Comparison of ENCODE assay signal across 18 cellular contexts in genomic region chr15:44667039-44667360, GRCh38. TPM values are rescaled to one million over a fixed set of nuclear protein-coding genes. Genes with fewer than 3 reads are reported as not detected.
DNase-seq lines count a peak whose midpoint lies in the region; ATAC-seq and TF ChIP-seq lines count a peak whose summit lies in the region.
"Had no signal": no experiment of that assay in that cellular context is flagged by ENCODE, and none has a peak within 500 bp of the region (broad histone marks: within the 10 kb centered on the region; RNA-seq: fewer than 3 reads in every experiment).

No MANE protein-coding gene starts in this region.

- peaks cover 83% of the 10 kb centered on the region for H3K4me1 Mint-ChIP-seq in CD4-positive, alpha-beta T cell (ENCODE audit: low read depth)
- peaks cover 78% of the 10 kb centered on the region for H3K4me1 Mint-ChIP-seq in activated CD4-positive, alpha-beta memory T cell treated with anti-CD3 and anti-CD28 coated beads, Interleukin-2, amount 10 ng/mL, durations not matched to agents 7 days and 5 days
- H3K4me1 Mint-ChIP-seq in naive thymus-derived CD4-positive, alpha-beta T cell: peaks cover 56 to 88% (median 78%) of the 10 kb centered on the region in 7 donors

- no peak for ATAC-seq in CD4-positive, alpha-beta T cell (ENCODE audit: poor library complexity)
- ATAC-seq in naive thymus-derived CD4-positive, alpha-beta T cell: no peak
- ATAC-seq in gastroesophageal sphincter (no peak), GM18909 (IDR thresholded peaks at IDR 0.05; ENCODE audit: poor library complexity, unreplicated experiment) (no peak), HG03095 (IDR thresholded peaks at IDR 0.05; ENCODE audit: unreplicated experiment) (no peak)
- ATAC-seq: mucosa of descending colon had no signal

- POLR2A ChIA-PET in CD4-positive, alpha-beta T cell (lab: Charles Lee): interaction anchor here (0.6 to 49.9 kb wide), 9 partner anchors 8 to 842 kb away, joined by 3 to 4232 read pairs (median 4); partner anchors contain the start of genes B2M, EIF3J, MFAP1 and PATL2
- POLR2A ChIA-PET in activated CD4-positive, alpha-beta memory T cell treated with anti-CD3 and anti-CD28 coated beads, Interleukin-2, amount 10 ng/mL, durations not matched to agents 7 days and 5 days (lab: Charles Lee): interaction anchor here (0.7 to 35.5 kb wide), 7 partner anchors 8 to 54 kb away, joined by 3 to 4153 read pairs (median 91); partner anchors contain the start of genes B2M, PATL2 and TRIM69
- POLR2A ChIA-PET in naive thymus-derived CD4-positive, alpha-beta T cell (lab: Charles Lee): interaction anchor here (1.1 to 38.1 kb wide), 6 partner anchors 7 to 533 kb away, joined by 4 to 3822 read pairs (median 130); partner anchors contain the start of genes B2M, PATL2 and TRIM69

- no peaks in the 10 kb centered on the region for H3K9me3 ChIP-seq in CD4-positive, alpha-beta T cell (ENCODE audit: control insufficient read depth, low read length)
- H3K9me3 ChIP-seq in naive thymus-derived CD4-positive, alpha-beta T cell (ENCODE audit: control insufficient read depth in 2 of 3, low read length in 3 of 3): no peaks in the 10 kb centered on the region
- H3K9me3 ChIP-seq in gastroesophageal sphincter: no peaks in the 10 kb centered on the region
- H3K9me3 ChIP-seq in sigmoid colon: no peaks in the 10 kb centered on the region
- H3K9me3 ChIP-seq: MG63, mucosa of descending colon, transverse colon had no signal

- intact Hi-C loops in CD4-positive, alpha-beta T cell (cut with DNase I, micrococcal nuclease): loop anchor here (1.0 to 10.0 kb wide), 3 partner anchors 14 to 72 kb away; no protein-coding TSS in a partner anchor
- intact Hi-C loops in naive thymus-derived CD4-positive, alpha-beta T cell (cut with micrococcal nuclease): loop anchor here in 1 of 2 donors (10.0 kb wide), 1 partner anchor 242 kb away; the partner anchor contains the start of gene CTDSPL2
- intact Hi-C loops in sigmoid colon (cut with DNase I): no loop called here

- DNase-seq in CD4-positive, alpha-beta T cell: no peak
- no peak for DNase-seq in GM12865 (ENCODE audit: low read depth)
- DNase-seq in activated CD4-positive, alpha-beta memory T cell treated with anti-CD3 and anti-CD28 coated beads, Interleukin-2, amount 10 ng/mL, durations not matched to agents 7 days and 5 days: no peak
- DNase-seq in naive thymus-derived CD4-positive, alpha-beta T cell: no peak
- no peak for DNase-seq in sigmoid colon
- DNase-seq: anterior cingulate cortex; MG63; mucosa of descending colon; NCI-H2081 treated with DMSO at 0.1 percent for 48 hours; posterior cingulate gyrus; Right ventricle myocardium superior; stimulated activated CD4-positive, alpha-beta T cell treated with anti-CD3 and anti-CD28 coated beads, Interleukin-15, amount 100 ng/mL, for 24 hours; transverse colon had no signal

- no peaks in the 10 kb centered on the region for H3K27me3 Mint-ChIP-seq in CD4-positive, alpha-beta T cell
- no peaks in the 10 kb centered on the region for H3K27me3 Mint-ChIP-seq in activated CD4-positive, alpha-beta memory T cell treated with anti-CD3 and anti-CD28 coated beads, Interleukin-2, amount 10 ng/mL, durations not matched to agents 7 days and 5 days
- H3K27me3 Mint-ChIP-seq in naive thymus-derived CD4-positive, alpha-beta T cell: no peaks in the 10 kb centered on the region

- H3K4me3 Mint-ChIP-seq in CD4-positive, alpha-beta T cell: peak overlapping the region; percentile 79
- H3K4me3 Mint-ChIP-seq in activated CD4-positive, alpha-beta memory T cell treated with anti-CD3 and anti-CD28 coated beads, Interleukin-2, amount 10 ng/mL, durations not matched to agents 7 days and 5 days: peak overlapping the region; percentile 63
- peak overlapping the region; percentile 68 to 87 (median 80) for H3K4me3 Mint-ChIP-seq in naive thymus-derived CD4-positive, alpha-beta T cell

- H3K4me3 ChIP-seq in GM12865 (ENCODE audit: low read depth, low read length): peak overlapping the region; percentile 49
- H3K4me3 ChIP-seq in naive thymus-derived CD4-positive, alpha-beta T cell (ENCODE audit: low read length): peak overlapping the region; percentile 21
- no peak overlapping the region for H3K4me3 ChIP-seq in gastroesophageal sphincter
- no peak overlapping the region for H3K4me3 ChIP-seq in sigmoid colon
- H3K4me3 ChIP-seq: MG63, mucosa of descending colon, transverse colon had no signal

- TF ChIP-seq EP300 in gastroesophageal sphincter (IDR thresholded peaks at IDR 0.05) (no peak), sigmoid colon (IDR thresholded peaks at IDR 0.05) (no peak)

- CTCF ChIA-PET in CD4-positive, alpha-beta T cell (lab: Charles Lee): interaction anchor here (0.9 to 2.7 kb wide), 8 partner anchors 10 to 71 kb away, joined by 3 to 19 read pairs (median 5); partner anchors contain the start of genes B2M and PATL2
- CTCF ChIA-PET in activated CD4-positive, alpha-beta memory T cell treated with anti-CD3 and anti-CD28 coated beads, Interleukin-2, amount 10 ng/mL, durations not matched to agents 7 days and 5 days (lab: Charles Lee): interaction anchor here (1.0 to 7.4 kb wide), 7 partner anchors 10 to 66 kb away, joined by 4 to 329 read pairs (median 13); partner anchors contain the start of genes B2M, PATL2 and TRIM69
- CTCF ChIA-PET in naive thymus-derived CD4-positive, alpha-beta T cell (lab: Charles Lee): interaction anchor here (1.5 to 8.4 kb wide), 6 partner anchors 8 to 71 kb away, joined by 4 to 235 read pairs (median 42); partner anchors contain the start of genes B2M, PATL2 and TRIM69

- TF ChIP-seq POLR2A in gastroesophageal sphincter (IDR thresholded peaks at IDR 0.05) (no peak), sigmoid colon (IDR thresholded peaks at IDR 0.05) (no peak)

- H3K27ac ChIP-seq in CD4-positive, alpha-beta T cell (ENCODE audit: low read depth, low read length): peak overlapping the region; percentile 68
- peak overlapping the region; percentile 91 for H3K27ac ChIP-seq in naive thymus-derived CD4-positive, alpha-beta T cell (ENCODE audit: low read depth, low read length)
- no peak overlapping the region for H3K27ac ChIP-seq in gastroesophageal sphincter
- no peak overlapping the region for H3K27ac ChIP-seq in sigmoid colon
- H3K27ac ChIP-seq: C4-2B had no signal

- H3K36me3 ChIP-seq in naive thymus-derived CD4-positive, alpha-beta T cell (ENCODE audit: control insufficient read depth in 2 of 3, insufficient read depth in 3 of 3, low read length in 3 of 3): no peaks in the 10 kb centered on the region
- H3K36me3 ChIP-seq in gastroesophageal sphincter: no peaks in the 10 kb centered on the region
- H3K36me3 ChIP-seq in sigmoid colon: no peaks in the 10 kb centered on the region
- H3K36me3 ChIP-seq: transverse colon had no signal

- WGBS in gastroesophageal sphincter (ENCODE audit: low coverage in 1 of 2), 2 donors: 60% methylated on average over 1 to 3 of the region's 3 CpGs
- WGBS in sigmoid colon, 2 donors: 58 to 62% methylated on average over 3 of the region's 3 CpGs

- H3K4me1 ChIP-seq in naive thymus-derived CD4-positive, alpha-beta T cell (ENCODE audit: control insufficient read depth in 2 of 2, insufficient read depth in 2 of 2, low read length in 2 of 2): peaks cover 48 to 83% of the 10 kb centered on the region in 2 donors
- H3K4me1 ChIP-seq in gastroesophageal sphincter (peaks cover 3 to 15% (median 5%) of the 10 kb centered on the region in 3 donors), sigmoid colon (peaks cover 0 to 15% (median 11%) of the 10 kb centered on the region in 4 donors)

- no peaks in the 10 kb centered on the region for H3K9me3 Mint-ChIP-seq in CD4-positive, alpha-beta T cell
- H3K9me3 Mint-ChIP-seq in activated CD4-positive, alpha-beta memory T cell treated with anti-CD3 and anti-CD28 coated beads, Interleukin-2, amount 10 ng/mL, durations not matched to agents 7 days and 5 days: no peaks in the 10 kb centered on the region
- no peaks in the 10 kb centered on the region for H3K9me3 Mint-ChIP-seq in naive thymus-derived CD4-positive, alpha-beta T cell

- H3K36me3 Mint-ChIP-seq in CD4-positive, alpha-beta T cell (ENCODE audit: low read depth): peaks cover 13% of the 10 kb centered on the region
- peaks cover 20% of the 10 kb centered on the region for H3K36me3 Mint-ChIP-seq in activated CD4-positive, alpha-beta memory T cell treated with anti-CD3 and anti-CD28 coated beads, Interleukin-2, amount 10 ng/mL, durations not matched to agents 7 days and 5 days (ENCODE audit: low read depth)
- H3K36me3 Mint-ChIP-seq in naive thymus-derived CD4-positive, alpha-beta T cell: peaks cover 0 to 12% (median 2%) of the 10 kb centered on the region in 5 donors

- H3K27me3 ChIP-seq in CD4-positive, alpha-beta T cell (ENCODE audit: control insufficient read depth, insufficient read depth, low read length): no peaks in the 10 kb centered on the region
- no peaks in the 10 kb centered on the region for H3K27me3 ChIP-seq in naive thymus-derived CD4-positive, alpha-beta T cell (ENCODE audit: control insufficient read depth in 2 of 2, insufficient read depth in 2 of 2, low read length in 2 of 2)
- H3K27me3 ChIP-seq in gastroesophageal sphincter: no peaks in the 10 kb centered on the region
- no peaks in the 10 kb centered on the region for H3K27me3 ChIP-seq in sigmoid colon
- H3K27me3 ChIP-seq: MG63, transverse colon had no signal

- H3K27ac Mint-ChIP-seq in CD4-positive, alpha-beta T cell: peak overlapping the region; percentile 96
- H3K27ac Mint-ChIP-seq in activated CD4-positive, alpha-beta memory T cell treated with anti-CD3 and anti-CD28 coated beads, Interleukin-2, amount 10 ng/mL, durations not matched to agents 7 days and 5 days: peak overlapping the region; percentile 83
- H3K27ac Mint-ChIP-seq in naive thymus-derived CD4-positive, alpha-beta T cell: peak overlapping the region; percentile 83 to 99 (median 95)

- TF ChIP-seq CTCF in CD4-positive, alpha-beta T cell (IDR thresholded peaks at IDR 0.05): no peak
- TF ChIP-seq CTCF in GM12865 (IDR thresholded peaks at IDR 0.05; ENCODE audit: insufficient read depth, low read depth, low read length, missing control alignments) (no peak), gastroesophageal sphincter (IDR thresholded peaks at IDR 0.05) (no peak), sigmoid colon (IDR thresholded peaks at IDR 0.05) (no peak)

RNA-seq across cellular contexts. Expression of gene SPG11, which starts 3.5 kb away (rescaled TPM):
- total RNA-seq in CD4-positive, alpha-beta T cell: 10 to 100 TPM; 49.9 to 51.3 TPM
- total RNA-seq in activated CD4-positive, alpha-beta memory T cell treated with anti-CD3 and anti-CD28 coated beads, Interleukin-2, amount 10 ng/mL, durations not matched to agents 7 days and 5 days: 10 to 100 TPM; 76.9 to 84.4 TPM
- 100 to 1,000 TPM in 4 of 5 experiments, 10 to 100 TPM in 1; 92.2 to 137 (median 131) TPM for total RNA-seq in naive thymus-derived CD4-positive, alpha-beta T cell
- 10 to 100 TPM; 26.1 to 32.1 TPM for polyA plus RNA-seq in naive thymus-derived CD4-positive, alpha-beta T cell
- total RNA-seq in gastroesophageal sphincter (10 to 100 TPM; 45.2 to 82.8 (median 55.5) TPM), sigmoid colon (10 to 100 TPM; 56.7 to 88.1 (median 64.9) TPM)
- polyA plus RNA-seq in sigmoid colon: 10 to 100 TPM; 12.9 to 40.0 (median 17.4) TPM

RNA-seq across cellular contexts. Expression of gene PATL2, which starts 44.1 kb away (rescaled TPM):
- total RNA-seq in CD4-positive, alpha-beta T cell: 10 to 100 TPM; 17.4 to 21.9 TPM
- 10 to 100 TPM; 36.3 to 36.8 TPM for total RNA-seq in activated CD4-positive, alpha-beta memory T cell treated with anti-CD3 and anti-CD28 coated beads, Interleukin-2, amount 10 ng/mL, durations not matched to agents 7 days and 5 days
- 10 to 100 TPM; 37.4 to 83.8 (median 71.3) TPM for total RNA-seq in naive thymus-derived CD4-positive, alpha-beta T cell
- polyA plus RNA-seq in naive thymus-derived CD4-positive, alpha-beta T cell: 10 to 100 TPM; 11.4 to 17.3 TPM
- total RNA-seq in gastroesophageal sphincter (1 to 10 TPM in 2 of 4 donors, under 1 TPM in 1, not detected in 1; 0.81 to 1.2 (median 1.1) TPM), sigmoid colon (under 1 TPM in 3 of 4 donors, not detected in 1; 0.41 to 0.66 (median 0.55) TPM)
- polyA plus RNA-seq in sigmoid colon: 1 to 10 TPM; 1.2 to 8.1 (median 1.2) TPM
- total RNA-seq: epithelial cell of proximal tubule had no signal

RNA-seq across cellular contexts. Expression of gene B2M, which starts 44.3 kb away (rescaled TPM):
- 1,000 to 10,000 TPM; 4,357 to 4,503 TPM for total RNA-seq in CD4-positive, alpha-beta T cell
- total RNA-seq in activated CD4-positive, alpha-beta memory T cell treated with anti-CD3 and anti-CD28 coated beads, Interleukin-2, amount 10 ng/mL, durations not matched to agents 7 days and 5 days: 1,000 to 10,000 TPM; 9,723 to 9,975 TPM
- 1,000 to 10,000 TPM; 4,325 to 8,698 (median 6,221) TPM for total RNA-seq in naive thymus-derived CD4-positive, alpha-beta T cell
- polyA plus RNA-seq in naive thymus-derived CD4-positive, alpha-beta T cell: over 10,000 TPM; 23,113 to 34,374 TPM
- total RNA-seq in gastroesophageal sphincter (1,000 to 10,000 TPM; 1,151 to 3,314 (median 1,975) TPM), sigmoid colon (1,000 to 10,000 TPM; 1,906 to 2,799 (median 2,534) TPM)
- 1,000 to 10,000 TPM; 3,109 to 8,584 (median 4,774) TPM for polyA plus RNA-seq in sigmoid colon

Comparison
In these comparisons a context has a peak if more than half of its experiments do, and no peak if none do; other contexts are left out.
1. H3K27ac ChIP-seq: peak in CD4-positive, alpha-beta T cell (single experiment) and naive thymus-derived CD4-positive, alpha-beta T cell (single experiment); none in gastroesophageal sphincter (0 of 4) and sigmoid colon (0 of 4).
2. H3K4me3 ChIP-seq: peak in GM12865 (single experiment) and naive thymus-derived CD4-positive, alpha-beta T cell (single experiment); none in gastroesophageal sphincter (0 of 2) and sigmoid colon (0 of 4).
3. RNA of gene PATL2, which starts 44.1 kb away (total RNA-seq): 37.4 to 83.8 TPM in naive thymus-derived CD4-positive, alpha-beta T cell, 36.3 to 36.8 TPM in activated CD4-positive, alpha-beta memory T cell treated with anti-CD3 and anti-CD28 coated beads, Interleukin-2, amount 10 ng/mL, durations not matched to agents 7 days and 5 days and 17.4 to 21.9 TPM in CD4-positive, alpha-beta T cell; 0.81 to 1.2 TPM in gastroesophageal sphincter and 0.41 to 0.66 TPM in sigmoid colon; every median in the first group is over 4 times any median in the second.
4. Peak in every context shown above with its lines, with median percentiles within 50 percentile points of each other: H3K27ac Mint-ChIP-seq and H3K4me3 Mint-ChIP-seq.